In genomic region chr17:48048321-48049140, GRCh38 we compare ENCODE assay signal across 8 cellular contexts. TPM values are rescaled to one million over a fixed set of nuclear protein-coding genes. Genes with fewer than 3 reads are reported as not detected.
DNase-seq lines count a peak whose midpoint lies in the region; ATAC-seq and TF ChIP-seq lines count a peak whose summit lies in the region.

A gene with protein sequence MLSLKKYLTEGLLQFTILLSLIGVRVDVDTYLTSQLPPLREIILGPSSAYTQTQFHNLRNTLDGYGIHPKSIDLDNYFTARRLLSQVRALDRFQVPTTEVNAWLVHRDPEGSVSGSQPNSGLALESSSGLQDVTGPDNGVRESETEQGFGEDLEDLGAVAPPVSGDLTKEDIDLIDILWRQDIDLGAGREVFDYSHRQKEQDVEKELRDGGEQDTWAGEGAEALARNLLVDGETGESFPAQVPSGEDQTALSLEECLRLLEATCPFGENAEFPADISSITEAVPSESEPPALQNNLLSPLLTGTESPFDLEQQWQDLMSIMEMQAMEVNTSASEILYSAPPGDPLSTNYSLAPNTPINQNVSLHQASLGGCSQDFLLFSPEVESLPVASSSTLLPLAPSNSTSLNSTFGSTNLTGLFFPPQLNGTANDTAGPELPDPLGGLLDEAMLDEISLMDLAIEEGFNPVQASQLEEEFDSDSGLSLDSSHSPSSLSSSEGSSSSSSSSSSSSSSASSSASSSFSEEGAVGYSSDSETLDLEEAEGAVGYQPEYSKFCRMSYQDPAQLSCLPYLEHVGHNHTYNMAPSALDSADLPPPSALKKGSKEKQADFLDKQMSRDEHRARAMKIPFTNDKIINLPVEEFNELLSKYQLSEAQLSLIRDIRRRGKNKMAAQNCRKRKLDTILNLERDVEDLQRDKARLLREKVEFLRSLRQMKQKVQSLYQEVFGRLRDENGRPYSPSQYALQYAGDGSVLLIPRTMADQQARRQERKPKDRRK (plus strand): TSS chr17:48048359. CDS start chr17:48051119, 2,760 bp downstream.

- WGBS in heart left ventricle, 4 donors: 0 to 1% (median 1%) methylated on average over 25 to 59 of the region's 59 CpGs

- H3K36me3 ChIP-seq in NT2/D1 (ENCODE audit: insufficient read depth, insufficient read length, low read length): peaks cover 40% of the 10 kb centered on the region
- peaks cover 0 to 20% (median 9%) of the 10 kb centered on the region in 9 donors for H3K36me3 ChIP-seq in heart left ventricle
- H3K36me3 ChIP-seq in parathyroid adenoma (ENCODE audit: control insufficient read depth, insufficient read depth, low read length): no peaks in the 10 kb centered on the region

- DNase-seq in DMS153 treated with DMSO at 0.1 percent for 48 hours (lab: John Stamatoyannopoulos, UW; ENCODE audit: unreplicated experiment) (peak; percentile 50), NT2/D1 (ENCODE audit: low read depth, low spot score) (no peak), amniotic epithelial cell (ENCODE audit: low read depth) (peak; percentile 90), heart left ventricle (peak; percentile 93 to 97 (median 94))
- DNase-seq in central memory CD4-positive, alpha-beta T cell: no peak

- TF ChIP-seq CTCF in heart left ventricle (IDR thresholded peaks at IDR 0.05): no peak
- no peak for TF ChIP-seq CTCF in parathyroid adenoma (IDR thresholded peaks at IDR 0.05)

- intact Hi-C loops in heart left ventricle (cut with DNase I): loop anchor here in 3 of 10 donors (1.0 kb wide), 2 partner anchors 22 to 23 kb away; no protein-coding TSS in a partner anchor

- peak within 1 kb of the TSS; percentile 96 to 100 (median 99) for H3K27ac ChIP-seq in heart left ventricle
- peak within 1 kb of the TSS; percentile 99 for H3K27ac ChIP-seq in parathyroid adenoma

- H3K4me1 ChIP-seq in NT2/D1 (ENCODE audit: insufficient read depth, insufficient read length): peaks cover 27% of the 10 kb centered on the region
- H3K4me1 ChIP-seq in heart left ventricle: peaks cover 9 to 68% (median 55%) of the 10 kb centered on the region in 12 donors
- H3K4me1 ChIP-seq in parathyroid adenoma: peaks cover 34% of the 10 kb centered on the region

- ATAC-seq in GM19328 (IDR thresholded peaks at IDR 0.05; ENCODE audit: unreplicated experiment) (peak; percentile 23), HG03432 (IDR thresholded peaks at IDR 0.05; ENCODE audit: unreplicated experiment) (peak; percentile 44), heart left ventricle (peak; percentile 43 to 86 (median 70))

- H3K4me2 ChIP-seq in parathyroid adenoma (ENCODE audit: low read length): peak within 1 kb of the TSS; percentile 97

- H3K9me3 ChIP-seq in NT2/D1 (ENCODE audit: insufficient read depth, low read length) (no peaks in the 10 kb centered on the region), heart left ventricle (no peaks in the 10 kb centered on the region), parathyroid adenoma (ENCODE audit: control insufficient read depth, low read length) (no peaks in the 10 kb centered on the region)

- peak; percentile 75 to 92 for TF ChIP-seq POLR2A in heart left ventricle (IDR thresholded peaks at IDR 0.05)

- H2AFZ ChIP-seq in parathyroid adenoma: peak within 1 kb of the TSS; percentile 97

- no peaks in the 10 kb centered on the region for H3K27me3 ChIP-seq in NT2/D1 (ENCODE audit: insufficient read depth, insufficient read length)
- H3K27me3 ChIP-seq in heart left ventricle: no peaks in the 10 kb centered on the region
- no peaks in the 10 kb centered on the region for H3K27me3 ChIP-seq in parathyroid adenoma (ENCODE audit: control insufficient read depth, insufficient read depth, low read length)

- H3K79me2 ChIP-seq in parathyroid adenoma: peaks cover 21% of the 10 kb centered on the region

- H3K9ac ChIP-seq in NT2/D1 (ENCODE audit: insufficient read length, low read depth) (peak within 1 kb of the TSS; percentile 93), parathyroid adenoma (peak within 1 kb of the TSS; percentile 93)

- H3K4me3 ChIP-seq in NT2/D1 (ENCODE audit: insufficient read length, low read depth) (peak within 1 kb of the TSS; percentile 81), heart left ventricle (peak within 1 kb of the TSS; percentile 52 to 96 (median 86)), parathyroid adenoma (ENCODE audit: low read depth, low read length) (peak within 1 kb of the TSS; percentile 99)

RNA-seq across cellular contexts. Expression of the gene that starts here (rescaled TPM):
- 1,000 to 10,000 TPM in 1 of 9 donors, 100 to 1,000 TPM in 8; 375 to 1,055 (median 606) TPM for total RNA-seq in heart left ventricle
- polyA plus RNA-seq in heart left ventricle: 100 to 1,000 TPM; 254 to 385 TPM

Comparison
In these comparisons a context has a peak if more than half of its experiments do, and no peak if none do; other contexts are left out.
1. DNase-seq: peak in DMS153 treated with DMSO at 0.1 percent for 48 hours (single experiment), amniotic epithelial cell (single experiment) and heart left ventricle (5 of 5); none in NT2/D1 (single experiment) and central memory CD4-positive, alpha-beta T cell (single experiment).
2. Peak in every context shown above with its lines, with median percentiles within 50 percentile points of each other: ATAC-seq and H3K4me3 ChIP-seq.